In the genomic region with DNA sequence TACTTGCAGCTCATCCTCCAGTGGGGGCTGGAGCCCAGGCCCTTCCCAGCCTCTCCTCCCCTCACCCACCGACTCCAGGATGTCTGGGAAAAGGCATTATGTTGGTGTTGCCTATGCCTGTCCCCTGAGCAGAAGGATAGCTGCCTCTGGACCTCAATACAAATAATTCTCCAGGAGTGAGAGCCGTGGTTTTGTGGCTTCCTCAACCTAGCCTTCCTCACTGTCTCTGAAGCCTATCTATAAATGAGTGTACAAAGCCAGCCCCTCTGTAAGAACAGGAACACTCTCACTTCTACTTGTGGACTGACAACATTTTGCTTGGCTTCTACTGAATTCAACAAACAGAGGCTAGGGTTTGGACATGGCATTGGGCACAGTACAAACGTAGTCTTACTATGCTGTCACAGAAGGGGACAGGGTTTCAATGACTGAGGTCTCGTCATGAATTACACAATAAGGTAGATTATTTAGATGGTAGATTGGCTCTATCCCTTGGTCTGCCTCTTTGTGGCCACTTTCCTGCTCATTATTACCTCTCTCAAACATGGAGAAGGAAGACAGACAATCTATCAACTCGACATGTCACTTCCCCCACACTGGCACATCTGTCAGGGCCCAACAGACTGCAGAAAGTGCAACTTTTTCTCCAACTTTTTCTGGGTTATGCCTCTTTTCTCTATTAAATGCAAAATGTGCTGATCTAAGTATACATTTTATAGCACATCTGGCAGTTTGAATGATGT, we compare ENCODE assay signal across 11 cellular contexts.
DNase-seq lines count a peak whose midpoint lies in the region; ATAC-seq and TF ChIP-seq lines count a peak whose summit lies in the region.
"Had no signal": no experiment of that assay in that cellular context is flagged by ENCODE, and none has a peak within 500 bp of the region (broad histone marks: within the 10 kb centered on the region; RNA-seq: fewer than 3 reads in every experiment).

No MANE protein-coding gene starts in this region.

- H3K4me3 ChIP-seq in CD8-positive, alpha-beta T cell (ENCODE audit: low read depth, low read length) = no peak overlapping the region

- H3K9me3 Mint-ChIP-seq in CD8-positive, alpha-beta T cell = no peaks in the 10 kb centered on the region
- H3K9me3 Mint-ChIP-seq: activated CD4-positive, alpha-beta T cell treated with anti-CD3 and anti-CD28 coated beads, Interleukin-2, amount 10 ng/mL, durations not matched to agents 24 days and 14 days; CD8-positive, alpha-beta memory T cell had no signal

- H3K36me3 Mint-ChIP-seq in CD8-positive, alpha-beta T cell = peaks cover 78% of the 10 kb centered on the region

- POLR2A ChIA-PET in CD8-positive, alpha-beta T cell (lab: Charles Lee) = no interaction called here

- H3K27me3 ChIP-seq in CD8-positive, alpha-beta T cell (ENCODE audit: insufficient read depth, low read length) = no peaks in the 10 kb centered on the region

- peak; percentile 45 for ATAC-seq in HG02623 (IDR thresholded peaks at IDR 0.05; ENCODE audit: unreplicated experiment)
- no peak for ATAC-seq in CD8-positive, alpha-beta T cell
- ATAC-seq: Panc1 had no signal

- H3K36me3 ChIP-seq in CD8-positive, alpha-beta T cell (ENCODE audit: insufficient read depth, low read length) = peaks cover 9% of the 10 kb centered on the region

- no peaks in the 10 kb centered on the region for H3K27me3 Mint-ChIP-seq in CD8-positive, alpha-beta T cell (ENCODE audit: low read depth)
- H3K27me3 Mint-ChIP-seq: activated CD4-positive, alpha-beta T cell treated with anti-CD3 and anti-CD28 coated beads, Interleukin-2, amount 10 ng/mL, durations not matched to agents 24 days and 14 days; CD8-positive, alpha-beta memory T cell had no signal

- CTCF ChIA-PET in CD8-positive, alpha-beta T cell (lab: Charles Lee) = interaction anchor here (1.5 kb wide), 1 partner anchor 12 kb away, joined by 5 read pairs; no protein-coding TSS in a partner anchor

- intact Hi-C loops in CD8-positive, alpha-beta T cell (cut with DNase I, micrococcal nuclease) = no loop called here

- H3K4me1 Mint-ChIP-seq in CD8-positive, alpha-beta T cell (ENCODE audit: low read depth) = no peaks in the 10 kb centered on the region
- H3K4me1 Mint-ChIP-seq: CD8-positive, alpha-beta memory T cell had no signal

- H3K27ac Mint-ChIP-seq in CD8-positive, alpha-beta T cell = no peak overlapping the region
- H3K27ac Mint-ChIP-seq: activated CD4-positive, alpha-beta T cell treated with anti-CD3 and anti-CD28 coated beads, Interleukin-2, amount 10 ng/mL, durations not matched to agents 24 days and 14 days had no signal

- no peak for TF ChIP-seq CTCF in CD8-positive, alpha-beta T cell (IDR thresholded peaks at IDR 0.05)

- H3K4me1 ChIP-seq in CD8-positive, alpha-beta T cell (ENCODE audit: insufficient read depth, low read length) = no peaks in the 10 kb centered on the region

- no peak overlapping the region for H3K4me3 Mint-ChIP-seq in CD8-positive, alpha-beta T cell
- H3K4me3 Mint-ChIP-seq: activated CD4-positive, alpha-beta T cell treated with anti-CD3 and anti-CD28 coated beads, Interleukin-2, amount 10 ng/mL, durations not matched to agents 24 days and 14 days; CD8-positive, alpha-beta memory T cell had no signal

- H3K27ac ChIP-seq in CD8-positive, alpha-beta T cell (ENCODE audit: low read depth, low read length) = no peak overlapping the region

- no peaks in the 10 kb centered on the region for H3K9me3 ChIP-seq in CD8-positive, alpha-beta T cell (ENCODE audit: low read length)

- DNase-seq in ELR (ENCODE audit: low read depth) (peak; percentile 61), NCI-H226 (peak; percentile 69), islet precursor cell (peak; percentile 78), hippocampal formation (lab: John Stamatoyannopoulos, UW) (no peak), HuH-7 (ENCODE audit: low spot score) (no peak), NCI-H2029 treated with DMSO at 0.1 percent for 48 hours (lab: John Stamatoyannopoulos, UW) (no peak)
- DNase-seq in CD8-positive, alpha-beta T cell = no peak
- DNase-seq: activated CD4-positive, alpha-beta T cell treated with anti-CD3 and anti-CD28 coated beads, Interleukin-2, amount 10 ng/mL, durations not matched to agents 24 days and 14 days; CD8-positive, alpha-beta memory T cell had no signal

Comparison
In these comparisons a context has a peak if more than half of its experiments do, and no peak if none do; other contexts are left out.
1. DNase-seq: peak in ELR (single experiment), NCI-H226 (single experiment) and islet precursor cell (single experiment); none in hippocampal formation (0 of 2), CD8-positive, alpha-beta T cell (0 of 7), HuH-7 (single experiment) and NCI-H2029 treated with DMSO at 0.1 percent for 48 hours (single experiment).